In genomic region chr9:119771336-119771735, GRCh38 we compare ENCODE assay signal across 23 cellular contexts.
"Had no signal": no experiment of that assay in that cellular context is flagged by ENCODE, and none has a peak within 500 bp of the region (broad histone marks: within the 10 kb centered on the region; RNA-seq: fewer than 3 reads in every experiment).

No MANE protein-coding gene starts in this region.

- ATAC-seq: left cardiac atrium; left lung; lower lobe of right lung; naive thymus-derived CD8-positive, alpha-beta T cell; psoas muscle; right lobe of liver; stimulated activated memory B cell treated with anti-CD40 and anti-IgM and Interleukin-4, amounts not matched to agents 10 μg/mL and 1 μg/mL and 100 μg/mL, for 72 hours; stimulated activated naive CD8-positive, alpha-beta T cell treated with anti-CD3 and anti-CD28 coated beads, Interleukin-15, amount 100 ng/mL, for 72 hours had no signal

- DNase-seq: head of caudate nucleus; hypothalamus; immature natural killer cell; kidney; left cardiac atrium; left lung; lower lobe of right lung; mammary epithelial cell; mesenchymal stem cell; naive thymus-derived CD8-positive, alpha-beta T cell; occipital lobe; psoas muscle; right lobe of liver; stimulated activated CD4-positive, alpha-beta T cell treated with anti-CD3 and anti-CD28 coated beads, Interleukin-1b, Interleukin-23, amount 100 ng/mL, for 48 hours; stimulated activated CD4-positive, alpha-beta T cell treated with anti-CD3 and anti-CD28 coated beads, Interleukin-2, amount 100 ng/mL, for 48 hours; stimulated activated CD4-positive, alpha-beta T cell treated with anti-CD3 and anti-CD28 coated beads, Interleukin-4, amount 100 ng/mL, for 4 hours; stimulated activated CD8-positive, alpha-beta memory T cell treated with anti-CD3 and anti-CD28 coated beads, Interleukin-4, amount 100 ng/mL, for 48 hours; stimulated activated naive CD4-positive, alpha-beta T cell treated with Interleukin-2 at 50 U/mL for 16 hours; stimulated activated naive CD8-positive, alpha-beta T cell treated with anti-CD3 and anti-CD28 coated beads, Interleukin-15, amount 100 ng/mL, for 72 hours; substantia nigra; transverse colon; upper lobe of left lung had no signal
